In genomic region chr5:6378128-6379023, GRCh38 we compare ENCODE assay signal across 1 cellular context.
TF ChIP-seq lines count a peak whose summit lies in the region.

A gene with protein sequence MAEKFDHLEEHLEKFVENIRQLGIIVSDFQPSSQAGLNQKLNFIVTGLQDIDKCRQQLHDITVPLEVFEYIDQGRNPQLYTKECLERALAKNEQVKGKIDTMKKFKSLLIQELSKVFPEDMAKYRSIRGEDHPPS (minus strand): TSS chr5:6378547. CDS start chr5:6378483, 64 bp downstream.

TF ChIP-seq in K562, 482 proteins besides CTCF, POLR2A, EP300 and RAD21 (continued from another document and continues in another):
- TF ChIP-seq, protein P1, sequence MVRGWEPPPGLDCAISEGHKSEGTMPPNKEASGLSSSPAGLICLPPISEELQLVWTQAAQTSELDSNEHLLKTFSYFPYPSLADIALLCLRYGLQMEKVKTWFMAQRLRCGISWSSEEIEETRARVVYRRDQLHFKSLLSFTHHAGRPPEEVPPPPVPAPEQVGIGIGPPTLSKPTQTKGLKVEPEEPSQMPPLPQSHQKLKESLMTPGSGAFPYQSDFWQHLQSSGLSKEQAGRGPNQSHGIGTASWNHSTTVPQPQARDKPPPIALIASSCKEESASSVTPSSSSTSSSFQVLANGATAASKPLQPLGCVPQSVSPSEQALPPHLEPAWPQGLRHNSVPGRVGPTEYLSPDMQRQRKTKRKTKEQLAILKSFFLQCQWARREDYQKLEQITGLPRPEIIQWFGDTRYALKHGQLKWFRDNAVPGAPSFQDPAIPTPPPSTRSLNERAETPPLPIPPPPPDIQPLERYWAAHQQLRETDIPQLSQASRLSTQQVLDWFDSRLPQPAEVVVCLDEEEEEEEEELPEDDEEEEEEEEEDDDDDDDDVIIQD (CRISPR knock-in tag; IDR thresholded peaks at IDR 0.05) = no peak
- TF ChIP-seq E2F8 (IDR thresholded peaks at IDR 0.05; ENCODE audit: low read depth, partially characterized antibody) = peak; percentile 97
- peak; percentile 82 for TF ChIP-seq CHD1 (IDR thresholded peaks at IDR 0.05; ENCODE audit: low read length)
- no peak for TF ChIP-seq ZNF57 (CRISPR knock-in tag; IDR thresholded peaks at IDR 0.05)
- TF ChIP-seq GATAD2B (IDR thresholded peaks at IDR 0.05; ENCODE audit: borderline replicate concordance) = no peak
- no peak for TF ChIP-seq ZNF212 (CRISPR knock-in tag; IDR thresholded peaks at IDR 0.05)
- TF ChIP-seq GTF2A2 (tag; IDR thresholded peaks at IDR 0.05) = no peak
- TF ChIP-seq, protein P2, sequence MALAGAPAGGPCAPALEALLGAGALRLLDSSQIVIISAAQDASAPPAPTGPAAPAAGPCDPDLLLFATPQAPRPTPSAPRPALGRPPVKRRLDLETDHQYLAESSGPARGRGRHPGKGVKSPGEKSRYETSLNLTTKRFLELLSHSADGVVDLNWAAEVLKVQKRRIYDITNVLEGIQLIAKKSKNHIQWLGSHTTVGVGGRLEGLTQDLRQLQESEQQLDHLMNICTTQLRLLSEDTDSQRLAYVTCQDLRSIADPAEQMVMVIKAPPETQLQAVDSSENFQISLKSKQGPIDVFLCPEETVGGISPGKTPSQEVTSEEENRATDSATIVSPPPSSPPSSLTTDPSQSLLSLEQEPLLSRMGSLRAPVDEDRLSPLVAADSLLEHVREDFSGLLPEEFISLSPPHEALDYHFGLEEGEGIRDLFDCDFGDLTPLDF (CRISPR knock-in tag; IDR thresholded peaks at IDR 0.05) = peak; percentile 65; the same call in 1 of the 2 replicates
- TF ChIP-seq MCM2 (IDR thresholded peaks at IDR 0.05; ENCODE audit: low read depth) = no peak
- peak; percentile 61; the same call in 1 of the 2 replicates for TF ChIP-seq C11orf30 (IDR thresholded peaks at IDR 0.05; ENCODE audit: low read depth)
- TF ChIP-seq SMARCA5 (IDR thresholded peaks at IDR 0.05) = 0 out of 2 replicates have a peak, but pooled peaks have one; percentile 14
- TF ChIP-seq ZNF311 (CRISPR knock-in tag; IDR thresholded peaks at IDR 0.05) = no peak
- no peak for TF ChIP-seq DIDO1 (tag; IDR thresholded peaks at IDR 0.05; ENCODE audit: low read depth)
- 0 out of 2 replicates have a peak, but pooled peaks have one; percentile 39 for TF ChIP-seq CBFB (CRISPR knock-in tag; IDR thresholded peaks at IDR 0.05)
- TF ChIP-seq ZNF695 (CRISPR knock-in tag; IDR thresholded peaks at IDR 0.05) = no peak
- TF ChIP-seq, protein P3, sequence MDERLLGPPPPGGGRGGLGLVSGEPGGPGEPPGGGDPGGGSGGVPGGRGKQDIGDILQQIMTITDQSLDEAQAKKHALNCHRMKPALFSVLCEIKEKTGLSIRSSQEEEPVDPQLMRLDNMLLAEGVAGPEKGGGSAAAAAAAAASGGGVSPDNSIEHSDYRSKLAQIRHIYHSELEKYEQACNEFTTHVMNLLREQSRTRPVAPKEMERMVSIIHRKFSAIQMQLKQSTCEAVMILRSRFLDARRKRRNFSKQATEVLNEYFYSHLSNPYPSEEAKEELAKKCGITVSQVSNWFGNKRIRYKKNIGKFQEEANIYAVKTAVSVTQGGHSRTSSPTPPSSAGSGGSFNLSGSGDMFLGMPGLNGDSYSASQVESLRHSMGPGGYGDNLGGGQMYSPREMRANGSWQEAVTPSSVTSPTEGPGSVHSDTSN (CRISPR knock-in tag; IDR thresholded peaks at IDR 0.05; ENCODE audit: low read depth) = no peak
- TF ChIP-seq, protein P3 (tag; conservative IDR thresholded peaks at IDR 0.05; ENCODE audit: low read depth) = no peak
- TF ChIP-seq SREBF2 (CRISPR knock-in tag; IDR thresholded peaks at IDR 0.05) = no peak
- no peak for TF ChIP-seq NR2F6 (CRISPR knock-in tag; IDR thresholded peaks at IDR 0.05)
- TF ChIP-seq LARP7 (IDR thresholded peaks at IDR 0.05) = peak; percentile 64; the same call in 1 of the 2 replicates
- TF ChIP-seq ZNF347 (CRISPR knock-in tag; IDR thresholded peaks at IDR 0.05; ENCODE audit: low read depth) = no peak
- TF ChIP-seq NCOA6 (IDR thresholded peaks at IDR 0.05) = no peak
- TF ChIP-seq ZBTB12 (CRISPR knock-in tag; IDR thresholded peaks at IDR 0.05) = peak; percentile 12; the same call in 1 of the 2 replicates
- no peak for TF ChIP-seq MYNN (IDR thresholded peaks at IDR 0.05)
- TF ChIP-seq MYNN (CRISPR knock-in tag; IDR thresholded peaks at IDR 0.05) = no peak
- peak; percentile 93 for TF ChIP-seq ARID4B (CRISPR knock-in tag; IDR thresholded peaks at IDR 0.05)
- no peak for TF ChIP-seq ZNF217 (CRISPR knock-in tag; IDR thresholded peaks at IDR 0.05)
- no peak for TF ChIP-seq PRPF4 (IDR thresholded peaks at IDR 0.05; ENCODE audit: insufficient read depth, low read depth, low read length, poor library complexity, severe bottlenecking)
- TF ChIP-seq, protein P4, sequence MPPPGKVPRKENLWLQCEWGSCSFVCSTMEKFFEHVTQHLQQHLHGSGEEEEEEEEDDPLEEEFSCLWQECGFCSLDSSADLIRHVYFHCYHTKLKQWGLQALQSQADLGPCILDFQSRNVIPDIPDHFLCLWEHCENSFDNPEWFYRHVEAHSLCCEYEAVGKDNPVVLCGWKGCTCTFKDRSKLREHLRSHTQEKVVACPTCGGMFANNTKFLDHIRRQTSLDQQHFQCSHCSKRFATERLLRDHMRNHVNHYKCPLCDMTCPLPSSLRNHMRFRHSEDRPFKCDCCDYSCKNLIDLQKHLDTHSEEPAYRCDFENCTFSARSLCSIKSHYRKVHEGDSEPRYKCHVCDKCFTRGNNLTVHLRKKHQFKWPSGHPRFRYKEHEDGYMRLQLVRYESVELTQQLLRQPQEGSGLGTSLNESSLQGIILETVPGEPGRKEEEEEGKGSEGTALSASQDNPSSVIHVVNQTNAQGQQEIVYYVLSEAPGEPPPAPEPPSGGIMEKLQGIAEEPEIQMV (tag; conservative IDR thresholded peaks at IDR 0.05; ENCODE audit: low read depth) = no peak
- peak; percentile 26 for TF ChIP-seq NEUROD1 (IDR thresholded peaks at IDR 0.05; ENCODE audit: borderline replicate concordance, low read depth, low read length, partially characterized antibody)
- TF ChIP-seq KAT2B (IDR thresholded peaks at IDR 0.05; ENCODE audit: low read depth, low read length) = no peak
- TF ChIP-seq TRIM28 (IDR thresholded peaks at IDR 0.05) = 0 out of 2 replicates have a peak, but pooled peaks have one; percentile 15
- TF ChIP-seq ZFX (CRISPR knock-in tag; IDR thresholded peaks at IDR 0.05) = peak; percentile 80
- TF ChIP-seq RB1 (IDR thresholded peaks at IDR 0.05; ENCODE audit: low read depth) = peak; percentile 71
- TF ChIP-seq POLR2G (IDR thresholded peaks at IDR 0.05; ENCODE audit: low read depth, low read length) = peak; percentile 95
- peak; percentile 70 for TF ChIP-seq SPI1 (IDR thresholded peaks at IDR 0.05; ENCODE audit: borderline replicate concordance, low read depth, low read length)
- TF ChIP-seq, protein P5, sequence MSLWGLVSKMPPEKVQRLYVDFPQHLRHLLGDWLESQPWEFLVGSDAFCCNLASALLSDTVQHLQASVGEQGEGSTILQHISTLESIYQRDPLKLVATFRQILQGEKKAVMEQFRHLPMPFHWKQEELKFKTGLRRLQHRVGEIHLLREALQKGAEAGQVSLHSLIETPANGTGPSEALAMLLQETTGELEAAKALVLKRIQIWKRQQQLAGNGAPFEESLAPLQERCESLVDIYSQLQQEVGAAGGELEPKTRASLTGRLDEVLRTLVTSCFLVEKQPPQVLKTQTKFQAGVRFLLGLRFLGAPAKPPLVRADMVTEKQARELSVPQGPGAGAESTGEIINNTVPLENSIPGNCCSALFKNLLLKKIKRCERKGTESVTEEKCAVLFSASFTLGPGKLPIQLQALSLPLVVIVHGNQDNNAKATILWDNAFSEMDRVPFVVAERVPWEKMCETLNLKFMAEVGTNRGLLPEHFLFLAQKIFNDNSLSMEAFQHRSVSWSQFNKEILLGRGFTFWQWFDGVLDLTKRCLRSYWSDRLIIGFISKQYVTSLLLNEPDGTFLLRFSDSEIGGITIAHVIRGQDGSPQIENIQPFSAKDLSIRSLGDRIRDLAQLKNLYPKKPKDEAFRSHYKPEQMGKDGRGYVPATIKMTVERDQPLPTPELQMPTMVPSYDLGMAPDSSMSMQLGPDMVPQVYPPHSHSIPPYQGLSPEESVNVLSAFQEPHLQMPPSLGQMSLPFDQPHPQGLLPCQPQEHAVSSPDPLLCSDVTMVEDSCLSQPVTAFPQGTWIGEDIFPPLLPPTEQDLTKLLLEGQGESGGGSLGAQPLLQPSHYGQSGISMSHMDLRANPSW (CRISPR knock-in tag; IDR thresholded peaks at IDR 0.05) = no peak
- TF ChIP-seq ZNF197 (CRISPR knock-in tag; IDR thresholded peaks at IDR 0.05; ENCODE audit: low read depth) = no peak
- TF ChIP-seq ZNF280B (CRISPR knock-in tag; IDR thresholded peaks at IDR 0.05) = no peak
- no peak for TF ChIP-seq SRSF9 (IDR thresholded peaks at IDR 0.05; ENCODE audit: borderline replicate concordance, low read depth, low read length)
- TF ChIP-seq HEY1 (CRISPR knock-in tag; IDR thresholded peaks at IDR 0.05; ENCODE audit: borderline replicate concordance) = no peak
- peak; percentile 83 for TF ChIP-seq HMGN3 (IDR thresholded peaks at IDR 0.05; ENCODE audit: borderline replicate concordance, extremely low read depth, insufficient read length, low read depth, low read length)
- TF ChIP-seq SMAD4 (CRISPR knock-in tag; conservative IDR thresholded peaks at IDR 0.05) = 0 out of 2 replicates have a peak, but pooled peaks have one; percentile 20
- no peak for TF ChIP-seq KLF16 (IDR thresholded peaks at IDR 0.05)
- TF ChIP-seq CBX2 (IDR thresholded peaks at IDR 0.05; ENCODE audit: insufficient read depth, low read length, poor library complexity, severe bottlenecking) = no peak
